Comparison of ENCODE assay signal across 27 cellular contexts in genomic region chr6:11103065-11103464, GRCh38. TPM values are rescaled to one million over a fixed set of nuclear protein-coding genes. Genes with fewer than 3 reads are reported as not detected.
"Had no signal": no experiment of that assay in that cellular context is flagged by ENCODE, and none has a peak within 500 bp of the region (broad histone marks: within the 10 kb centered on the region; RNA-seq: fewer than 3 reads in every experiment).

No MANE protein-coding gene starts in this region.

- H3K27me3 ChIP-seq: MG63, Peyer's patch, SJSA1 had no signal

- H2AFZ ChIP-seq: PC-9 had no signal

- H3K36me3 ChIP-seq: Peyer's patch had no signal

- H3K4me2 ChIP-seq: KMS-11, PC-9 had no signal

- ATAC-seq: Right ventricle myocardium inferior, T-cell had no signal

- H3K9ac ChIP-seq: KMS-11 had no signal

- H3K9me3 ChIP-seq: Peyer's patch had no signal

- H3K4me3 ChIP-seq: MG63, PC-9, Peyer's patch, SJSA1, SK-N-MC had no signal

- H3K27ac ChIP-seq: KMS-11, PC-9, Peyer's patch, SJSA1, SK-N-MC had no signal

- H3K4me1 ChIP-seq: Peyer's patch, SJSA1 had no signal

- DNase-seq: MG63, NCI-H1092, NCI-H1105 treated with DMSO at 0.1 percent for 48 hours, NCI-H1417 treated with DMSO at 0.1 percent for 48 hours, NCI-H146, NCI-H1694 treated with DMSO at 0.1 percent for 48 hours, NCI-H1930, NCI-H2081, NCI-H2171, NCI-H226, NCI-H446, NCI-H510A, NCI-H524 treated with DMSO at 0.1 percent for 48 hours, NCI-H69, NCI-H774, OCI-M1, PC-9, Peyer's patch, SIG-M5, T-cell had no signal

RNA-seq across cellular contexts. Expression of gene ERVFRD-1, which starts 8.5 kb away (rescaled TPM):
- total RNA-seq: HT-29, LHCN-M2, PC-9, Peyer's patch, RPMI7951, SJSA1 had no signal

RNA-seq across cellular contexts. Expression of gene ELOVL2, which starts 59.0 kb away (rescaled TPM):
- total RNA-seq: HT-29 had no signal
